Comparison of ENCODE assay signal across 9 cellular contexts in the genomic region with DNA sequence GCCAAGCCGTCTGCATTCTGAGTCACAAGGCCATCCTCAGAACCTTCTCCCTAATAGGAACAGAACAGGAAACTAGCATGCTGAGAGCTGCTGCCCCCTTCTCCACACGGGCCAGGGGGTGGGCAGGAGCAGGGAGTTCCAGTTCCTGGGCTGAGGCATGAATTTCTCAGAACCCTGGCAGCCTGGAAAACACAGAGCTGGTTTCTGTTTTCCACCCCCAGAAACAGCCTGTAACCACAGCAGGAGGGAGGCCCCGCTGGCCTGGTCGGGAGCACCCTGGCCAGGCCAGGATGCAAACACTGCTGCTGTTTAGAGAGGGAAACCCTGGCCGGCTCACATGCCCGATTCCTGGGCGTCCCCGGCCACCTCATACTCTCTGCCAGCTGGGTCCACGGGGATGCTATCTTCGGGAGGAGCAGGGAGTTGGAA.
DNase-seq lines count a peak whose midpoint lies in the region; ATAC-seq and TF ChIP-seq lines count a peak whose summit lies in the region.
"Had no signal": no experiment of that assay in that cellular context is flagged by ENCODE, and none has a peak within 500 bp of the region (broad histone marks: within the 10 kb centered on the region; RNA-seq: fewer than 3 reads in every experiment).

No MANE protein-coding gene starts in this region.

- peaks cover 63% of the 10 kb centered on the region for H3K36me3 Mint-ChIP-seq in activated CD4-positive, alpha-beta T cell treated with anti-CD3 and anti-CD28 coated beads, Interleukin-2, amount 10 ng/mL, durations not matched to agents 7 days and 5 days (ENCODE audit: low read depth)

- POLR2A ChIA-PET in activated CD4-positive, alpha-beta T cell treated with anti-CD3 and anti-CD28 coated beads, Interleukin-2, amount 10 ng/mL, durations not matched to agents 7 days and 5 days (lab: Charles Lee) = no interaction called here

- peaks cover 79% of the 10 kb centered on the region for H3K4me1 Mint-ChIP-seq in activated CD4-positive, alpha-beta T cell treated with anti-CD3 and anti-CD28 coated beads, Interleukin-2, amount 10 ng/mL, durations not matched to agents 7 days and 5 days

- H3K9me3 ChIP-seq in transverse colon = no peaks in the 10 kb centered on the region

- peaks cover 7% of the 10 kb centered on the region for H3K9me3 Mint-ChIP-seq in activated CD4-positive, alpha-beta T cell treated with anti-CD3 and anti-CD28 coated beads, Interleukin-2, amount 10 ng/mL, durations not matched to agents 7 days and 5 days

- no peak for DNase-seq in activated CD4-positive, alpha-beta T cell treated with anti-CD3 and anti-CD28 coated beads, Interleukin-2, amount 10 ng/mL, durations not matched to agents 7 days and 5 days
- no peak for DNase-seq in activated CD4-positive, alpha-beta T cell treated with anti-CD3 and anti-CD28 coated beads, Interleukin-2, amount 50 U/mL, for 4 hours
- DNase-seq in cerebellar cortex (ENCODE audit: low spot score) (peak; percentile 45), medulla oblongata (ENCODE audit: extremely low spot score) (peak; percentile 29), transverse colon (no peak), inferior parietal cortex (ENCODE audit: extremely low spot score) (no peak)

- TF ChIP-seq POLR2A in transverse colon (IDR thresholded peaks at IDR 0.05) = no peak

- CTCF ChIA-PET in activated CD4-positive, alpha-beta T cell treated with anti-CD3 and anti-CD28 coated beads, Interleukin-2, amount 10 ng/mL, durations not matched to agents 7 days and 5 days (lab: Charles Lee) = interaction anchor here (0.6 kb wide), 1 partner anchor 141 kb away, joined by 3 read pairs; no protein-coding TSS in a partner anchor

- H3K4me3 Mint-ChIP-seq in activated CD4-positive, alpha-beta T cell treated with anti-CD3 and anti-CD28 coated beads, Interleukin-2, amount 10 ng/mL, durations not matched to agents 7 days and 5 days = no peak overlapping the region

- intact Hi-C loops in transverse colon (cut with DNase I; ENCODE audit: low total_unique reads) = no loop called here

- H3K36me3 ChIP-seq in transverse colon = peaks cover 0 to 4% (median 0%) of the 10 kb centered on the region in 4 donors

- peak overlapping the region; percentile 28 to 68 (median 42) for H3K27ac ChIP-seq in transverse colon
- H3K27ac ChIP-seq: SK-N-MC had no signal

- in situ Hi-C loops in transverse colon (cut with MboI; ENCODE audit: low pct_ligation_motif_present in 1 of 4, low pct_unique_long_range_greater_than_20kb in 1 of 4, low sequenced_read_pairs in 3 of 4) = no loop called here

- WGBS in transverse colon (ENCODE audit: low coverage in 1 of 2), 2 donors = 50% methylated on average over 10 of the region's 10 CpGs; no CpG with 5 or more reads in 1 of the 2 donors

- peaks cover 8 to 31% (median 14%) of the 10 kb centered on the region in 4 donors for H3K4me1 ChIP-seq in transverse colon

- TF ChIP-seq CTCF in transverse colon (IDR thresholded peaks at IDR 0.05) = no peak

- H3K27me3 ChIP-seq in transverse colon = no peaks in the 10 kb centered on the region

- no peak for TF ChIP-seq EP300 in transverse colon (IDR thresholded peaks at IDR 0.05; ENCODE audit: low read depth)

- no peak for ATAC-seq in HG03139 (IDR thresholded peaks at IDR 0.05; ENCODE audit: unreplicated experiment)
- no peak for ATAC-seq in HG03108 (IDR thresholded peaks at IDR 0.05; ENCODE audit: unreplicated experiment)

- H3K4me3 ChIP-seq in transverse colon = no peak overlapping the region
- H3K4me3 ChIP-seq: SK-N-MC had no signal

- peak overlapping the region; percentile 54 for H3K27ac Mint-ChIP-seq in activated CD4-positive, alpha-beta T cell treated with anti-CD3 and anti-CD28 coated beads, Interleukin-2, amount 10 ng/mL, durations not matched to agents 7 days and 5 days

- no peaks in the 10 kb centered on the region for H3K27me3 Mint-ChIP-seq in activated CD4-positive, alpha-beta T cell treated with anti-CD3 and anti-CD28 coated beads, Interleukin-2, amount 10 ng/mL, durations not matched to agents 7 days and 5 days

Comparison
In these comparisons a context has a peak if more than half of its experiments do, and no peak if none do; other contexts are left out.
1. DNase-seq: peak in cerebellar cortex (single experiment) and medulla oblongata (single experiment); none in activated CD4-positive, alpha-beta T cell treated with anti-CD3 and anti-CD28 coated beads, Interleukin-2, amount 10 ng/mL, durations not matched to agents 7 days and 5 days (single experiment), activated CD4-positive, alpha-beta T cell treated with anti-CD3 and anti-CD28 coated beads, Interleukin-2, amount 50 U/mL, for 4 hours (0 of 2), transverse colon (single experiment) and inferior parietal cortex (single experiment).